31 cellular contexts compared by ENCODE assay signal in the genomic region with DNA sequence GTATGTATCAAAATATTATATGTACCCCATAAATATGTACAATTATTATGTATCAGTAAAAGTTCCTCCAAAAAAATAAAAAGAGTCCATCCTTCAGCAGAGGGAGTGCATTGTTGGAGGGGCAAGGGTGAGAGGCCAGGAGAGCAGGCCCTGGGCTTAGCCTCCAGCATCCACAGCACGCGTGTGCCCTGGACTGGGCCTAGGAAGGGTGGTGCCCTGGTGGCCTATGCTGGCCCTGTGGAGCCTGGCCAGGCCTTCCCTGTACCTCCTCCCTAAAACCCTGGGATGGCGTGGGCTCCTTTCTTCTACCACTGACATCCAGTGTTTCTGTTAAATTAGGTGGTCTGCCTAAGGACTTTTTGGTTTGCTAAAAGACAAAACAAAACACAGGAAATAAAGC.
"Had no signal": no experiment of that assay in that cellular context is flagged by ENCODE, and none has a peak within 500 bp of the region (broad histone marks: within the 10 kb centered on the region; RNA-seq: fewer than 3 reads in every experiment).

No MANE protein-coding gene starts in this region.

- ATAC-seq: activated naive CD8-positive, alpha-beta T cell treated with anti-CD3 and anti-CD28 coated beads, Interleukin-2, amount 50 U/mL, for 24 hours; PC-3; SK-N-SH treated with all-trans-retinoic acid at 6 μM for 48 hours; T-cell; T-helper 17 cell had no signal

- H3K27ac ChIP-seq: RWPE1, WERI-Rb-1 had no signal

- H3K4me3 Mint-ChIP-seq: activated CD4-positive, alpha-beta memory T cell treated with anti-CD3 and anti-CD28 coated beads, Interleukin-2, amount 10 ng/mL, durations not matched to agents 7 days and 5 days; activated naive CD8-positive, alpha-beta T cell; activated naive CD8-positive, alpha-beta T cell treated with anti-CD3 and anti-CD28 coated beads, Interleukin-2, amount 50 U/mL, for 24 hours; brain; T-cell; T-helper 17 cell had no signal

- H3K9me3 Mint-ChIP-seq: activated CD4-positive, alpha-beta memory T cell treated with anti-CD3 and anti-CD28 coated beads, Interleukin-2, amount 10 ng/mL, durations not matched to agents 7 days and 5 days; activated naive CD8-positive, alpha-beta T cell treated with anti-CD3 and anti-CD28 coated beads, Interleukin-2, amount 50 U/mL, for 24 hours; T-cell had no signal

- H3K36me3 Mint-ChIP-seq: T-cell had no signal

- H3K27ac Mint-ChIP-seq: activated CD4-positive, alpha-beta memory T cell treated with anti-CD3 and anti-CD28 coated beads, Interleukin-2, amount 10 ng/mL, durations not matched to agents 7 days and 5 days; activated naive CD8-positive, alpha-beta T cell; activated naive CD8-positive, alpha-beta T cell treated with anti-CD3 and anti-CD28 coated beads, Interleukin-2, amount 50 U/mL, for 24 hours; T-cell; T-helper 17 cell had no signal

- DNase-seq: activated CD4-positive, alpha-beta T cell treated with anti-CD3 and anti-CD28 coated beads for 1 hour; activated CD4-positive, alpha-beta T cell treated with anti-CD3 and anti-CD28 coated beads for 48 hours; activated CD4-positive, CD25-positive, alpha-beta regulatory T cell; activated gamma-delta T cell; activated naive CD4-positive, alpha-beta T cell treated with Interleukin-2 at 50 U/mL for 16 hours; activated naive CD8-positive, alpha-beta T cell treated with anti-CD3 and anti-CD28 coated beads, Interleukin-2, amount 50 U/mL, for 24 hours; activated T-cell treated with anti-CD3 and anti-CD28 coated beads, Interleukin-2, amount 50 U/mL, for 48 hours; anterior cingulate cortex; caudate nucleus; cerebellar nuclear complex; KG1; NCI-H1105; NCI-H1436; NCI-H1694; NCI-H1930; NCI-H2081 treated with DMSO at 0.1 percent for 48 hours; NCI-H226; NCI-H446 treated with DMSO at 0.1 percent for 48 hours; NCI-H524; NK-92 treated with Interleukin-12 subunit alpha and Interleukin-12 subunit beta, amount 100 ng/mL, for 24 hours; PC-3; SIG-M5; T-cell; T-helper 17 cell; T-helper 9 cell; WERI-Rb-1 had no signal

- H3K36me3 ChIP-seq: WERI-Rb-1 had no signal
